22 cellular contexts compared by ENCODE assay signal in the genomic region with DNA sequence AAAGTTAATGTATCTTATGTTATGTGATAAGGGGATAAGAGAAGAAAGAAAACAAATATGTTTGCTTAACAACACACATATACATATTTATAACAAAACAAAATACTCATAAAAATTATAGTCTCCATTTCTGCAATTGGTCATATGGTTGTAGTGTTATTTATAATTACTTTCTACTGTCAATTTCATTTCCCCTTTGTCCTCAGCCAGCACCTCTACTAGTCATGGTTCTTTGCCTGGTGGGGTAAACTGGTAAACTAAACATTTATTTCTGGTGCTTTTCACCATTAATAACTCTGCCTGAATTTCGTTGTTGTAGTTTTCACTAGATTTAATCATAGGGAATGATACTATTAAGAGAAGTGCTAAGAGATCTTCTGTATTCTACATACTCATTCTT.
DNase-seq lines count a peak whose midpoint lies in the region; ATAC-seq, FAIRE-seq and TF ChIP-seq lines count a peak whose summit lies in the region.
"Had no signal": no experiment of that assay in that cellular context is flagged by ENCODE, and none has a peak within 500 bp of the region (broad histone marks: within the 10 kb centered on the region; RNA-seq: fewer than 3 reads in every experiment).

No MANE protein-coding gene starts in this region.

- no peaks in the 10 kb centered on the region for H3K36me3 ChIP-seq in breast epithelium
- H3K36me3 ChIP-seq in kidney (ENCODE audit: control insufficient read depth in 1 of 2, insufficient read depth in 2 of 2, low read length in 2 of 2): no peaks in the 10 kb centered on the region
- no peaks in the 10 kb centered on the region for H3K36me3 ChIP-seq in A673 (ENCODE audit: insufficient read depth, low read length, poor library complexity, severe bottlenecking)
- H3K36me3 ChIP-seq: BLaER1 had no signal

- peaks cover 20% of the 10 kb centered on the region for H3K4me1 Mint-ChIP-seq in MCF 10A (ENCODE audit: insufficient read depth, unreplicated experiment)
- H3K4me1 Mint-ChIP-seq: CD8-positive, alpha-beta memory T cell had no signal

- H3K27ac ChIP-seq in breast epithelium: no peak overlapping the region
- H3K27ac ChIP-seq in kidney (ENCODE audit: low read depth in 2 of 2, low read length in 2 of 2): no peak overlapping the region
- no peak overlapping the region for H3K27ac ChIP-seq in A673 (ENCODE audit: low read depth, low read length, poor library complexity, severe bottlenecking)
- H3K27ac ChIP-seq: 22Rv1, BLaER1 had no signal

- DNase-seq in MCF 10A (ENCODE audit: unreplicated experiment) (no peak), breast epithelium (ENCODE audit: low spot score in 2 of 2) (no peak), kidney (no peak), cardiac septum (ENCODE audit: low spot score) (no peak), A673 (ENCODE audit: low spot score) (no peak)
- DNase-seq: AML-193; Caco-2; CD8-positive, alpha-beta memory T cell; DMS53; GF-D8; HCEC 1CT; HFFc6; IMR-90; Kasumi-1; KBM-7 had no signal

- H3K9me3 ChIP-seq in breast epithelium: no peaks in the 10 kb centered on the region
- H3K9me3 ChIP-seq in kidney (ENCODE audit: control insufficient read depth in 1 of 2, low read length in 2 of 2): no peaks in the 10 kb centered on the region
- H3K9me3 ChIP-seq in A673 (ENCODE audit: low read depth, low read length, poor library complexity, severe bottlenecking): no peaks in the 10 kb centered on the region
- H3K9me3 ChIP-seq: BLaER1, Caco-2 had no signal

- TF ChIP-seq CTCF in MCF 10A (IDR thresholded peaks at IDR 0.05; ENCODE audit: unreplicated experiment) (no peak), breast epithelium (IDR thresholded peaks at IDR 0.05) (no peak), kidney (IDR thresholded peaks at IDR 0.05; ENCODE audit: borderline replicate concordance, extremely low read depth, insufficient read depth) (no peak), A673 (conservative IDR thresholded peaks at IDR 0.05; ENCODE audit: low read depth, low read length) (no peak)

- POLR2A ChIA-PET in MCF 10A (lab: Yijun Ruan, JAX): no interaction called here
- POLR2A ChIA-PET in A673 (lab: Charles Lee; ENCODE audit: low non-redundant PET): no interaction called here

- intact Hi-C loops in MCF 10A (cut with micrococcal nuclease): no loop called here
- intact Hi-C loops in breast epithelium (cut with DNase I; ENCODE audit: low total_unique reads): no loop called here
- intact Hi-C loops in kidney (cut with DNase I): no loop called here
- intact Hi-C loops in cardiac septum (cut with DNase I): no loop called here
- intact Hi-C loops in A673 (cut with micrococcal nuclease; ENCODE audit: unreplicated experiment): no loop called here

- CTCF ChIA-PET in MCF 10A (lab: Yijun Ruan, JAX) (no interaction called here), A673 (lab: Charles Lee) (no interaction called here)

- BruUV-seq in MCF 10A (replicated peaks; lab: Mats Ljungman, UMichigan) (no TSS peak), A673 (replicated peaks; lab: Mats Ljungman, UMichigan) (no TSS peak)

- H3K4me3 Mint-ChIP-seq in MCF 10A (ENCODE audit: unreplicated experiment): no peak overlapping the region
- H3K4me3 Mint-ChIP-seq: CD8-positive, alpha-beta memory T cell; HFFc6 had no signal

- H3K4me1 ChIP-seq in breast epithelium (no peaks in the 10 kb centered on the region), kidney (ENCODE audit: control insufficient read depth in 1 of 2, insufficient read depth in 1 of 2, low read depth in 1 of 2, low read length in 2 of 2) (no peaks in the 10 kb centered on the region), A673 (ENCODE audit: insufficient read depth, low read length, poor library complexity, severe bottlenecking) (no peaks in the 10 kb centered on the region)
- H3K4me1 ChIP-seq: BLaER1, Caco-2 had no signal

- H3K27me3 ChIP-seq in breast epithelium (no peaks in the 10 kb centered on the region), A673 (replicated peaks; ENCODE audit: insufficient read depth, low read depth, low read length, poor library complexity) (no peaks in the 10 kb centered on the region)
- H3K27me3 ChIP-seq: BLaER1 had no signal

- no peak for TF ChIP-seq POLR2A in breast epithelium (IDR thresholded peaks at IDR 0.05)

- peak overlapping the region; percentile 35 for H3K27ac Mint-ChIP-seq in MCF 10A (ENCODE audit: low read depth, unreplicated experiment)
- H3K27ac Mint-ChIP-seq: CD8-positive, alpha-beta memory T cell; HFFc6 had no signal

- H3K27me3 Mint-ChIP-seq in MCF 10A (ENCODE audit: insufficient read depth, unreplicated experiment): no peaks in the 10 kb centered on the region

- H3K36me3 Mint-ChIP-seq in MCF 10A (ENCODE audit: insufficient read depth, unreplicated experiment): no peaks in the 10 kb centered on the region
- H3K36me3 Mint-ChIP-seq: CD8-positive, alpha-beta memory T cell had no signal

- no peak for FAIRE-seq in kidney (lab: Jason Lieb, UNC)
- FAIRE-seq: GM18507, H1 had no signal

- H3K9me3 Mint-ChIP-seq in MCF 10A (ENCODE audit: unreplicated experiment): no peaks in the 10 kb centered on the region
- H3K9me3 Mint-ChIP-seq: CD8-positive, alpha-beta memory T cell; HFFc6 had no signal

- peak; percentile 74 for ATAC-seq in HG02852 (IDR thresholded peaks at IDR 0.05; ENCODE audit: unreplicated experiment)
- ATAC-seq in HG03432 (IDR thresholded peaks at IDR 0.05; ENCODE audit: unreplicated experiment): peak; percentile 54
- ATAC-seq in GM21423 (IDR thresholded peaks at IDR 0.05; ENCODE audit: unreplicated experiment): no peak

- H3K9ac ChIP-seq in kidney (ENCODE audit: low read length in 2 of 2): no peak overlapping the region
- H3K9ac ChIP-seq: BLaER1 had no signal

- H3K4me3 ChIP-seq in breast epithelium (no peak overlapping the region), kidney (ENCODE audit: low read length in 2 of 2) (no peak overlapping the region), A673 (ENCODE audit: low read depth, low read length, poor library complexity, severe bottlenecking) (no peak overlapping the region)
- H3K4me3 ChIP-seq: BLaER1 had no signal
